ENCODE assay signal across 27 cellular contexts in the genomic region with DNA sequence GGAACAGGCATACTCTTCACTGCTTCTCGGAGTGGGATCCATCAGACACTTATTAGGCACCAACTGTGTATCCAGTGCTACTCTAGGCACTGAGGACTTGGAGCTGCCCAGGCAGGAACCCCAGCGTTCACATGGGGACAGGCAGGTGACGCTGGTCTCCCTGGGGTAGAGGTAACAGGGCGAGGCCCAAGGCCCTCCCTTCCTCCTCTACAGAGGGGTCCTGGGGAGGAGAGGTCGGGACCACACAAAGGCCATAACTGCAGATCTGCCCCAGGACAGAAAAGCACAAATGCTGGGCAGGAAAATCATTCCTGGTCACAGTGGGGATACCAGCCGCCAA.
"Had no signal": no experiment of that assay in that cellular context is flagged by ENCODE, and none has a peak within 500 bp of the region (broad histone marks: within the 10 kb centered on the region; RNA-seq: fewer than 3 reads in every experiment).

No MANE protein-coding gene starts in this region.

- H3K9me3 Mint-ChIP-seq: activated CD4-positive, alpha-beta memory T cell treated with anti-CD3 and anti-CD28 coated beads for 36 hours; activated CD4-positive, alpha-beta T cell treated with anti-CD3 and anti-CD28 coated beads, Interleukin-2, amount 10 ng/mL, durations not matched to agents 24 days and 14 days; activated T-helper 2 cell treated with anti-CD3 and anti-CD28 coated beads, Interferon-gamma antibody, Interleukin-2, Interleukin-4, amounts not matched to agents 10 μg/mL and 5 μg/mL and 100 μg/mL, durations not matched to agents 14 hours and 24 hours and 36 hours; neural crest cell had no signal

- H3K27me3 ChIP-seq: foreskin keratinocyte, heart left ventricle, uterus had no signal

- H3K36me3 Mint-ChIP-seq: immature natural killer cell had no signal

- H3K36me3 ChIP-seq: esophagus muscularis mucosa, heart left ventricle, left ventricle myocardium inferior, thoracic aorta, uterus had no signal

- H3K27me3 Mint-ChIP-seq: activated CD4-positive, alpha-beta memory T cell treated with anti-CD3 and anti-CD28 coated beads for 36 hours; activated CD4-positive, alpha-beta T cell treated with anti-CD3 and anti-CD28 coated beads, Interleukin-2, amount 10 ng/mL, durations not matched to agents 24 days and 14 days; activated naive CD8-positive, alpha-beta T cell treated with anti-CD3 and anti-CD28 coated beads, Interleukin-2, amount 50 U/mL, for 24 hours; dendritic cell treated with granulocyte-macrophage colony-stimulating factor and Interleukin-4, amounts not matched to agents 40 ng/mL and 50 ng/mL, for 4 days; naive B cell had no signal

- H3K27ac Mint-ChIP-seq: activated CD4-positive, alpha-beta memory T cell treated with anti-CD3 and anti-CD28 coated beads for 36 hours; activated CD4-positive, alpha-beta T cell treated with anti-CD3 and anti-CD28 coated beads, Interleukin-2, amount 10 ng/mL, durations not matched to agents 24 days and 14 days; activated naive CD8-positive, alpha-beta T cell treated with anti-CD3 and anti-CD28 coated beads, Interleukin-2, amount 50 U/mL, for 24 hours; activated T-helper 2 cell treated with anti-CD3 and anti-CD28 coated beads, Interferon-gamma antibody, Interleukin-2, Interleukin-4, amounts not matched to agents 10 μg/mL and 5 μg/mL and 100 μg/mL, durations not matched to agents 14 hours and 24 hours and 36 hours; dendritic cell treated with granulocyte-macrophage colony-stimulating factor and Interleukin-4, amounts not matched to agents 40 ng/mL and 50 ng/mL, for 4 days; immature natural killer cell; naive B cell had no signal

- ATAC-seq: foreskin keratinocyte, heart left ventricle, right cardiac atrium had no signal

- H3K27ac ChIP-seq: esophagus muscularis mucosa, foreskin keratinocyte, heart left ventricle, left ventricle myocardium inferior, thoracic aorta, uterus had no signal

- H3K4me3 ChIP-seq: esophagus muscularis mucosa, heart left ventricle, left ventricle myocardium inferior, thoracic aorta, uterus had no signal

- H3K4me1 ChIP-seq: esophagus muscularis mucosa, foreskin keratinocyte, heart left ventricle, left ventricle myocardium inferior, uterus had no signal

- H3K4me3 Mint-ChIP-seq: activated CD4-positive, alpha-beta memory T cell treated with anti-CD3 and anti-CD28 coated beads for 36 hours; activated CD4-positive, alpha-beta T cell treated with anti-CD3 and anti-CD28 coated beads, Interleukin-2, amount 10 ng/mL, durations not matched to agents 24 days and 14 days; activated naive CD8-positive, alpha-beta T cell treated with anti-CD3 and anti-CD28 coated beads, Interleukin-2, amount 50 U/mL, for 24 hours; dendritic cell treated with granulocyte-macrophage colony-stimulating factor and Interleukin-4, amounts not matched to agents 40 ng/mL and 50 ng/mL, for 4 days; immature natural killer cell; naive B cell; neural crest cell had no signal

- H3K4me1 Mint-ChIP-seq: activated CD4-positive, alpha-beta T cell treated with anti-CD3 and anti-CD28 coated beads, Interleukin-2, amount 10 ng/mL, durations not matched to agents 24 days and 14 days; activated naive CD8-positive, alpha-beta T cell treated with anti-CD3 and anti-CD28 coated beads, Interleukin-2, amount 50 U/mL, for 24 hours had no signal

- H3K9me3 ChIP-seq: esophagus muscularis mucosa, heart left ventricle, left ventricle myocardium inferior, thoracic aorta, uterus had no signal

- DNase-seq: activated CD4-positive, alpha-beta memory T cell treated with anti-CD3 and anti-CD28 coated beads for 36 hours; activated CD4-positive, alpha-beta T cell treated with anti-CD3 and anti-CD28 coated beads, Interleukin-2, amount 10 ng/mL, durations not matched to agents 24 days and 14 days; activated CD4-positive, CD25-positive, alpha-beta regulatory T cell treated with anti-CD3 and anti-CD28 coated beads, Interleukin-2, amount 50 U/mL, for 72 hours; activated CD8-positive, alpha-beta memory T cell treated with anti-CD3 and anti-CD28 coated beads, Interleukin-2, amount 50 U/mL, for 4 hours; activated naive CD4-positive, alpha-beta T cell treated with Interleukin-2 at 50 U/mL for 16 hours; activated naive CD8-positive, alpha-beta T cell treated with anti-CD3 and anti-CD28 coated beads, Interleukin-2, amount 50 U/mL, for 24 hours; amygdala; caudate nucleus; foreskin keratinocyte; heart left ventricle; hypothalamus; immature natural killer cell; kidney glomerular epithelial cell; left ventricle myocardium inferior; naive B cell; occipital lobe; stimulated activated CD4-positive, alpha-beta T cell treated with anti-CD3 and anti-CD28 coated beads, Interleukin-2, amount 100 ng/mL, for 48 hours; stimulated activated naive CD4-positive, alpha-beta T cell treated with Interleukin-2 at 50 U/mL for 16 hours; T-helper 2 cell; trophoblast cell; uterus had no signal
